Comparison of ENCODE assay signal across 8 cellular contexts in the genomic region with DNA sequence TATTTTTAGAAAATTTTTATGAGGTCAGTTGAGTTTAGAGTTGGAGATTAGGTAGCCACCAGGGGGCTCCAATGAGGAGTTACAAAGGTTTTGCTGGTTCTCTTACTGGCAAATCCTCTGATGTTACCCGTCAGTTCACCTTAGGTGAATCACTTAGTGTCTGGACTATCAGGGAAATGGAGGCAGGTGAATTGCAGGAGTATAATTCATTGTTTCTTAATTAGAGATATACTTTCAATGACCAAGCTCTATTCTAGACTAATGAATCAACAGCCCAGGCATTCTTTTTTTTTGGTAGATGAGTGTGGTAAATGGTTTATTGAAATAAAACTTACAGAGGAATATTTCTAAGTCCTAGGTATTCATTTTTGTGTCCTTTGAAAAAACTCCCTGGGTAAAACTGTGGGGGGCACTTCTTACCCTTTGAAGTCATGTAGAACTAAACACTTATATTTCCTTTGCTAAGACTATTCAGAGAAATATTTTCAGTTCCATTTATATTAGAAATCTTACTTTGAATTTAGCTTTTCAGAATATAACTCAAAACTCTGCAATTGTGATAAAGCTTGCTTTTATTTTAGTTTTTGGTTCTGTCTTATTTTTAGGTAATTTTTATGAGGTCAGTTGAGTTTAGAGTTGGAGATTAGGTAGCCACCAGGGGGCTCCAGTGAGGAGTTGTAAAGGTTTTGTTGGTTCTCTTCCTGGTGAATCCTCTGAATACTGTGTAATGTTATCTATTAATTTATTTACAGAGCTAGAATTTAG. TPM values are rescaled to one million over a fixed set of nuclear protein-coding genes. Genes with fewer than 3 reads are reported as not detected.
DNase-seq lines count a peak whose midpoint lies in the region; ATAC-seq and TF ChIP-seq lines count a peak whose summit lies in the region.

No MANE protein-coding gene starts in this region.

- H3K4me2 ChIP-seq in smooth muscle cell: no peak overlapping the region

- peaks cover 58% of the 10 kb centered on the region for H3K36me3 Mint-ChIP-seq in activated naive CD4-positive, alpha-beta T cell treated with anti-CD3 and anti-CD28 coated beads for 36 hours (ENCODE audit: low read depth)

- H3K9ac ChIP-seq in smooth muscle cell (ENCODE audit: low read depth): no peak overlapping the region

- no peaks in the 10 kb centered on the region for H3K9me3 ChIP-seq in heart left ventricle
- H3K9me3 ChIP-seq in smooth muscle cell (replicated peaks; ENCODE audit: low read depth): no peaks in the 10 kb centered on the region

- H3K27ac ChIP-seq in heart left ventricle (no peak overlapping the region), smooth muscle cell (ENCODE audit: low read depth) (no peak overlapping the region)

- H3K4me3 ChIP-seq in heart left ventricle: no peak overlapping the region
- H3K4me3 ChIP-seq in smooth muscle cell: no peak overlapping the region

- peaks cover 0 to 13% (median 0%) of the 10 kb centered on the region in 12 donors for H3K4me1 ChIP-seq in heart left ventricle
- no peaks in the 10 kb centered on the region for H3K4me1 ChIP-seq in smooth muscle cell (ENCODE audit: low read depth)

- peaks cover 49% of the 10 kb centered on the region for H3K79me2 ChIP-seq in smooth muscle cell (ENCODE audit: low read depth)

- 35 to 48% (median 43%) methylated on average over 1 of the region's 1 CpG for WGBS in heart left ventricle, 4 donors
- 37% methylated on average over 1 of the region's 1 CpG for WGBS in smooth muscle cell (ENCODE audit: low lambda C conversion rate)

- no peak for TF ChIP-seq POLR2A in heart left ventricle (IDR thresholded peaks at IDR 0.05)

- peak; percentile 50 for DNase-seq in Caki2 (ENCODE audit: low read depth)
- DNase-seq in Kasumi-1 (lab: John Stamatoyannopoulos, UW): peak; percentile 62 to 83
- peak; percentile 9 to 50 for DNase-seq in SHP77 (lab: John Stamatoyannopoulos, UW)
- DNase-seq in activated naive CD4-positive, alpha-beta T cell treated with anti-CD3 and anti-CD28 coated beads for 36 hours: peak; percentile 83
- DNase-seq in heart left ventricle: peak in 2 of 5 donors; percentile 32 to 35
- DNase-seq in smooth muscle cell (lab: John Stamatoyannopoulos, UW; ENCODE audit: unreplicated experiment): no peak
- DNase-seq in NCI-H187 treated with DMSO at 0.1 percent for 48 hours (lab: John Stamatoyannopoulos, UW): no peak

- H3K36me3 ChIP-seq in heart left ventricle (peaks cover 0 to 100% (median 90%) of the 10 kb centered on the region in 9 donors), smooth muscle cell (ENCODE audit: low read depth) (peaks cover 23% of the 10 kb centered on the region)

- in situ Hi-C loops in Caki2 (cut with HindIII; ENCODE audit: low pct_unique_long_range_greater_than_20kb, low sequenced_read_pairs): no loop called here

- H3K4me3 Mint-ChIP-seq in activated naive CD4-positive, alpha-beta T cell treated with anti-CD3 and anti-CD28 coated beads for 36 hours: no peak overlapping the region

- H3K27me3 Mint-ChIP-seq in activated naive CD4-positive, alpha-beta T cell treated with anti-CD3 and anti-CD28 coated beads for 36 hours (ENCODE audit: low read depth): no peaks in the 10 kb centered on the region

- TF ChIP-seq CTCF in heart left ventricle (IDR thresholded peaks at IDR 0.05) (peak; percentile 41 to 67 (median 54)), smooth muscle cell (IDR thresholded peaks at IDR 0.05; ENCODE audit: borderline replicate concordance, insufficient read depth, poor library complexity, severe bottlenecking) (peak; percentile 61)

- no peaks in the 10 kb centered on the region for H3K27me3 ChIP-seq in heart left ventricle
- no peaks in the 10 kb centered on the region for H3K27me3 ChIP-seq in smooth muscle cell (ENCODE audit: low read depth)

- peaks cover 84% of the 10 kb centered on the region for H4K20me1 ChIP-seq in smooth muscle cell (ENCODE audit: low read depth)

- no peaks in the 10 kb centered on the region for H3F3A ChIP-seq in smooth muscle cell (ENCODE audit: low read depth)

- intact Hi-C loops in activated naive CD4-positive, alpha-beta T cell treated with anti-CD3 and anti-CD28 coated beads for 36 hours (cut with micrococcal nuclease): loop anchor here (1.0 to 5.0 kb wide), 7 partner anchors 18 to 415 kb away; partner anchors contain the start of genes MYO1D and PSMD11
- intact Hi-C loops in heart left ventricle (cut with DNase I): loop anchor here in 7 of 10 donors (2.0 to 10.0 kb wide), 4 partner anchors 63 to 295 kb away; no protein-coding TSS in a partner anchor

- peaks cover 37% of the 10 kb centered on the region for H3K4me1 Mint-ChIP-seq in activated naive CD4-positive, alpha-beta T cell treated with anti-CD3 and anti-CD28 coated beads for 36 hours (ENCODE audit: low read depth)

- peak in 2 of 4 donors; percentile 50 to 64 for ATAC-seq in heart left ventricle
- no peak for ATAC-seq in HG02973 (IDR thresholded peaks at IDR 0.05; ENCODE audit: unreplicated experiment)

- no peak overlapping the region for H2AFZ ChIP-seq in smooth muscle cell (ENCODE audit: low read depth)

- H3K27ac Mint-ChIP-seq in activated naive CD4-positive, alpha-beta T cell treated with anti-CD3 and anti-CD28 coated beads for 36 hours: peak overlapping the region; percentile 72

- CTCF ChIA-PET in activated naive CD4-positive, alpha-beta T cell treated with anti-CD3 and anti-CD28 coated beads for 36 hours (lab: Charles Lee): interaction anchor here (0.6 to 5.7 kb wide), 49 partner anchors 8 to 1289 kb away, joined by 3 to 96 read pairs (median 4); partner anchors contain the start of genes CDK5R1, MYO1D and PSMD11

- H3K9me3 Mint-ChIP-seq in activated naive CD4-positive, alpha-beta T cell treated with anti-CD3 and anti-CD28 coated beads for 36 hours: no peaks in the 10 kb centered on the region

RNA-seq across cellular contexts. Expression of gene PSMD11, which starts 17.7 kb away (rescaled TPM):
- 83.7 and 138 TPM in 2 replicates for total RNA-seq in Caki2 (2014; rRNA removed; shearing (Covaris generic); ENCODE audit: low replicate concordance)
- 100 to 1,000 TPM; 132 to 145 TPM for total RNA-seq in activated naive CD4-positive, alpha-beta T cell treated with anti-CD3 and anti-CD28 coated beads for 36 hours
- total RNA-seq in heart left ventricle (10 to 100 TPM; 52.7 to 94.8 (median 78.9) TPM), smooth muscle cell (46.9 and 70.0 TPM in 2 replicates)
- polyA plus RNA-seq in heart left ventricle (10 to 100 TPM; 63.1 to 66.7 TPM), smooth muscle cell (150 and 184 TPM in 2 replicates)

RNA-seq across cellular contexts. Expression of gene CDK5R1, which starts 24.8 kb away (rescaled TPM):
- total RNA-seq in Caki2 (2014; rRNA removed; shearing (Covaris generic); ENCODE audit: low replicate concordance): 0.87 and 4.5 TPM in 2 replicates
- 10 to 100 TPM; 50.6 to 52.1 TPM for total RNA-seq in activated naive CD4-positive, alpha-beta T cell treated with anti-CD3 and anti-CD28 coated beads for 36 hours
- 1 to 10 TPM in 8 of 9 donors, under 1 TPM in 1; 1.00 to 2.9 (median 1.5) TPM for total RNA-seq in heart left ventricle
- polyA plus RNA-seq in heart left ventricle: 1 to 10 TPM in 1 of 2 donors, under 1 TPM in 1; 0.57 to 2.0 TPM
- total RNA-seq in smooth muscle cell: 2.0 and 3.1 TPM in 2 replicates
- polyA plus RNA-seq in smooth muscle cell: 2.3 and 3.1 TPM in 2 replicates

Comparison
In these comparisons a context has a peak if more than half of its experiments do, and no peak if none do; other contexts are left out.
1. DNase-seq: peak in Caki2 (single experiment), Kasumi-1 (2 of 2), SHP77 (2 of 2) and activated naive CD4-positive, alpha-beta T cell treated with anti-CD3 and anti-CD28 coated beads for 36 hours (single experiment); none in smooth muscle cell (single experiment) and NCI-H187 treated with DMSO at 0.1 percent for 48 hours (single experiment).